In the genomic region with DNA sequence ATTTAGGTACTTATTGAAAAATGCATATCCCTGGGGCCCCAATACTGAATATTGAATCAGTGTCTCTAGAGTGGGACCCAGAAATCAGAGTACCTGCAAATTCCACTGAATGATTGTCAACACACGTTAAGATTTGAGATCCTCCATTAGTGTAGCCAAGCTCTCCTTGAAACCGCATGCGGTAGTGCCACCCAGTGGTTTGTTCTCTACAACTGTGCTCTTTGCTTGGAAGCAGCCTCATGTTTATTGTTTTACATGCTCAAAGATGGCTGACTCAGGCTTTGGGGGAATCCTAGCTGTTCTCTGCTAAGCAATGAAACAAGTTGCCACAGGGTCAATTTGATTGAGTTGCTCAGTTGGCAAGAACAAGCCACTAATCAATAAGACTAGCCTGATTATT, we compare ENCODE assay signal across 8 cellular contexts.
DNase-seq lines count a peak whose midpoint lies in the region; ATAC-seq and TF ChIP-seq lines count a peak whose summit lies in the region.

No MANE protein-coding gene starts in this region.

- WGBS in esophagus muscularis mucosa = 60% methylated on average over 3 of the region's 3 CpGs

- no peaks in the 10 kb centered on the region for H3K4me1 ChIP-seq in esophagus muscularis mucosa

- H3K4me3 Mint-ChIP-seq in osteocyte (ENCODE audit: unreplicated experiment) = no peak overlapping the region
- H3K4me3 Mint-ChIP-seq in activated T-helper 1 cell treated with anti-CD3 and anti-CD28 coated beads, Interleukin-12 subunit alpha, Interleukin-12 subunit beta, Interleukin-2, Interleukin-4 antibody, amounts not matched to agents 30 ng/mL and 10 ng/mL and 1 ng/mL, durations not matched to agents 14 hours and 24 hours and 36 hours = no peak overlapping the region

- H3K36me3 ChIP-seq in esophagus muscularis mucosa = no peaks in the 10 kb centered on the region

- H3K4me3 ChIP-seq in esophagus muscularis mucosa = no peak overlapping the region

- H3K27ac ChIP-seq in C4-2B = no peak overlapping the region
- H3K27ac ChIP-seq in esophagus muscularis mucosa (replicated peaks in 1 of 4) = no peak overlapping the region

- DNase-seq in HPDE6-E6E7 (ENCODE audit: extremely low spot score) (peak; percentile 7), SHP77 (lab: John Stamatoyannopoulos, UW) (peak; percentile 2 to 25), esophagus muscularis mucosa (ENCODE audit: extremely low spot score) (no peak), osteocyte (ENCODE audit: extremely low spot score, unreplicated experiment) (no peak), NCI-H2196 (lab: John Stamatoyannopoulos, UW; ENCODE audit: unreplicated experiment) (no peak)
- no peak for DNase-seq in activated T-helper 1 cell treated with anti-CD3 and anti-CD28 coated beads, Interleukin-12 subunit alpha, Interleukin-12 subunit beta, Interleukin-2, Interleukin-4 antibody, amounts not matched to agents 30 ng/mL and 10 ng/mL and 1 ng/mL, durations not matched to agents 14 hours and 24 hours and 36 hours (ENCODE audit: low spot score)

- no peak for TF ChIP-seq POLR2A in esophagus muscularis mucosa (IDR thresholded peaks at IDR 0.05; ENCODE audit: low read depth)

- TF ChIP-seq EP300 in esophagus muscularis mucosa (IDR thresholded peaks at IDR 0.05) = no peak

- H3K4me1 Mint-ChIP-seq in osteocyte (ENCODE audit: unreplicated experiment) = peaks cover 9% of the 10 kb centered on the region
- no peaks in the 10 kb centered on the region for H3K4me1 Mint-ChIP-seq in activated T-helper 1 cell treated with anti-CD3 and anti-CD28 coated beads, Interleukin-12 subunit alpha, Interleukin-12 subunit beta, Interleukin-2, Interleukin-4 antibody, amounts not matched to agents 30 ng/mL and 10 ng/mL and 1 ng/mL, durations not matched to agents 14 hours and 24 hours and 36 hours (ENCODE audit: low read depth)

- intact Hi-C loops in esophagus muscularis mucosa (cut with DNase I) = no loop called here
- intact Hi-C loops in activated T-helper 1 cell treated with anti-CD3 and anti-CD28 coated beads, Interleukin-12 subunit alpha, Interleukin-12 subunit beta, Interleukin-2, Interleukin-4 antibody, amounts not matched to agents 30 ng/mL and 10 ng/mL and 1 ng/mL, durations not matched to agents 14 hours and 24 hours and 36 hours (cut with micrococcal nuclease) = loop anchor here (5.0 kb wide), 1 partner anchor 1345 kb away; no protein-coding TSS in a partner anchor

- peak; percentile 86 for ATAC-seq in GM18909 (IDR thresholded peaks at IDR 0.05; ENCODE audit: poor library complexity, unreplicated experiment)

- peaks cover 9% of the 10 kb centered on the region for H3K36me3 Mint-ChIP-seq in osteocyte (ENCODE audit: unreplicated experiment)
- no peaks in the 10 kb centered on the region for H3K36me3 Mint-ChIP-seq in activated T-helper 1 cell treated with anti-CD3 and anti-CD28 coated beads, Interleukin-12 subunit alpha, Interleukin-12 subunit beta, Interleukin-2, Interleukin-4 antibody, amounts not matched to agents 30 ng/mL and 10 ng/mL and 1 ng/mL, durations not matched to agents 14 hours and 24 hours and 36 hours (ENCODE audit: low read depth)

- no peaks in the 10 kb centered on the region for H3K27me3 ChIP-seq in esophagus muscularis mucosa

- TF ChIP-seq CTCF in C4-2B (conservative IDR thresholded peaks at IDR 0.05) = peak; percentile 55
- TF ChIP-seq CTCF in esophagus muscularis mucosa (IDR thresholded peaks at IDR 0.05) = peak; percentile 45 to 50 (median 48)
- peak; percentile 68 for TF ChIP-seq CTCF in osteocyte (IDR thresholded peaks at IDR 0.05)

- peaks cover 0 to 4% (median 0%) of the 10 kb centered on the region in 4 donors for H3K9me3 ChIP-seq in esophagus muscularis mucosa

- H3K9me3 Mint-ChIP-seq in osteocyte (ENCODE audit: unreplicated experiment) = peaks cover 17% of the 10 kb centered on the region
- peaks cover 12% of the 10 kb centered on the region for H3K9me3 Mint-ChIP-seq in activated T-helper 1 cell treated with anti-CD3 and anti-CD28 coated beads, Interleukin-12 subunit alpha, Interleukin-12 subunit beta, Interleukin-2, Interleukin-4 antibody, amounts not matched to agents 30 ng/mL and 10 ng/mL and 1 ng/mL, durations not matched to agents 14 hours and 24 hours and 36 hours

- no peak overlapping the region for H3K27ac Mint-ChIP-seq in osteocyte (ENCODE audit: unreplicated experiment)
- no peak overlapping the region for H3K27ac Mint-ChIP-seq in activated T-helper 1 cell treated with anti-CD3 and anti-CD28 coated beads, Interleukin-12 subunit alpha, Interleukin-12 subunit beta, Interleukin-2, Interleukin-4 antibody, amounts not matched to agents 30 ng/mL and 10 ng/mL and 1 ng/mL, durations not matched to agents 14 hours and 24 hours and 36 hours

- no peaks in the 10 kb centered on the region for H3K27me3 Mint-ChIP-seq in osteocyte (ENCODE audit: unreplicated experiment)
- peaks cover 2% of the 10 kb centered on the region for H3K27me3 Mint-ChIP-seq in activated T-helper 1 cell treated with anti-CD3 and anti-CD28 coated beads, Interleukin-12 subunit alpha, Interleukin-12 subunit beta, Interleukin-2, Interleukin-4 antibody, amounts not matched to agents 30 ng/mL and 10 ng/mL and 1 ng/mL, durations not matched to agents 14 hours and 24 hours and 36 hours (ENCODE audit: insufficient read depth)

Comparison
In these comparisons a context has a peak if more than half of its experiments do, and no peak if none do; other contexts are left out.
1. DNase-seq: peak in HPDE6-E6E7 (single experiment) and SHP77 (2 of 2); none in esophagus muscularis mucosa (single experiment), osteocyte (single experiment), NCI-H2196 (single experiment) and activated T-helper 1 cell treated with anti-CD3 and anti-CD28 coated beads, Interleukin-12 subunit alpha, Interleukin-12 subunit beta, Interleukin-2, Interleukin-4 antibody, amounts not matched to agents 30 ng/mL and 10 ng/mL and 1 ng/mL, durations not matched to agents 14 hours and 24 hours and 36 hours (single experiment).
2. Peak in every context shown above with its lines, with median percentiles within 50 percentile points of each other: CTCF ChIP-seq.